20 cellular contexts compared by ENCODE assay signal in genomic region chr2:66699481-66700180, GRCh38.
DNase-seq lines count a peak whose midpoint lies in the region; ATAC-seq lines count a peak whose summit lies in the region.
"Had no signal": no experiment of that assay in that cellular context is flagged by ENCODE, and none has a peak within 500 bp of the region (broad histone marks: within the 10 kb centered on the region; RNA-seq: fewer than 3 reads in every experiment).

No MANE protein-coding gene starts in this region.

- H3K27ac ChIP-seq in HUES48 (ENCODE audit: low read depth, low read length): peak overlapping the region; percentile 69
- H3K27ac ChIP-seq in cingulate gyrus (ENCODE audit: low read depth, low read length): peak overlapping the region; percentile 1
- H3K27ac ChIP-seq: BLaER1, epithelial cell of prostate, right lobe of liver had no signal

- no peak overlapping the region for H3K9ac ChIP-seq in HUES48 (ENCODE audit: low read depth, low read length)
- H3K9ac ChIP-seq: BLaER1 had no signal

- peaks cover 60% of the 10 kb centered on the region for H3K4me1 ChIP-seq in HUES48 (ENCODE audit: control insufficient read depth, insufficient read depth, low read length)
- H3K4me1 ChIP-seq: BLaER1, heart left ventricle, right lobe of liver had no signal

- DNase-seq in midbrain (lab: John Stamatoyannopoulos, UW) (peak; percentile 40), superior temporal gyrus (ENCODE audit: extremely low spot score) (peak; percentile 62), HT-29 (ENCODE audit: low spot score) (no peak), RPMI8226 (no peak)
- DNase-seq: activated CD8-positive, alpha-beta T cell treated with anti-CD3 and anti-CD28 coated beads, Interleukin-2, amount 10 ng/mL, durations not matched to agents 7 days and 5 days; adrenal gland; heart left ventricle; KBM-7; kidney glomerular epithelial cell; naive B cell; NCI-H1092 treated with DMSO at 0.1 percent for 48 hours; right lobe of liver; stimulated activated CD4-positive, alpha-beta T cell treated with anti-CD3 and anti-CD28 coated beads, Interleukin-2, amount 100 ng/mL, for 48 hours had no signal

- no peaks in the 10 kb centered on the region for H3K36me3 ChIP-seq in HUES48 (ENCODE audit: control insufficient read depth, insufficient read depth, low read length)
- H3K36me3 ChIP-seq: adrenal gland, BLaER1, heart left ventricle, right lobe of liver had no signal

- no peaks in the 10 kb centered on the region for H3K27me3 ChIP-seq in HUES48 (ENCODE audit: control insufficient read depth, insufficient read depth, low read length)
- H3K27me3 ChIP-seq: adrenal gland, BLaER1, right lobe of liver had no signal

- 0 out of 2 replicates have a peak overlapping the region, but pooled peaks have one; percentile 2 for H3K4me3 ChIP-seq in HUES48 (ENCODE audit: low read depth, low read length)
- H3K4me3 ChIP-seq: adrenal gland, BLaER1, heart left ventricle, right lobe of liver had no signal

- no peaks in the 10 kb centered on the region for H3K9me3 ChIP-seq in HUES48 (ENCODE audit: control insufficient read depth, insufficient read depth, low read length)
- H3K9me3 ChIP-seq: adrenal gland, BLaER1, heart left ventricle, right lobe of liver had no signal

- no peak for ATAC-seq in GM18873 (IDR thresholded peaks at IDR 0.05; ENCODE audit: low FRiP score, unreplicated experiment)
- ATAC-seq: activated CD8-positive, alpha-beta T cell treated with anti-CD3 and anti-CD28 coated beads, Interleukin-2, amount 10 ng/mL, durations not matched to agents 7 days and 5 days; activated T-helper 17 cell treated with anti-CD3 and anti-CD28 coated beads, Interleukin-2, amount 50 U/mL, for 72 hours; HCT116; heart left ventricle; right lobe of liver had no signal

Comparison
In these comparisons a context has a peak if more than half of its experiments do, and no peak if none do; other contexts are left out.
1. DNase-seq: peak in midbrain (single experiment) and superior temporal gyrus (single experiment); none in HT-29 (single experiment) and RPMI8226 (single experiment).